ENCODE assay signal across 7 cellular contexts in genomic region chr15:77926296-77926695, GRCh38.
DNase-seq lines count a peak whose midpoint lies in the region; ATAC-seq and TF ChIP-seq lines count a peak whose summit lies in the region.
"Not testable (repeated sequence)": the region's sequence is repeated elsewhere in the genome, so short reads cannot be mapped to it uniquely, and the experiment has no call there.

No MANE protein-coding gene starts in this region.

- peak; percentile 9 for DNase-seq in activated naive CD8-positive, alpha-beta T cell treated with anti-CD3 and anti-CD28 coated beads, Interleukin-2, amount 10 ng/mL, durations not matched to agents 7 days and 5 days
- DNase-seq in endodermal cell (peak; percentile 45), posterior vena cava (ENCODE audit: low spot score) (peak; percentile 58), type B pancreatic cell (ENCODE audit: extremely low spot score, unreplicated experiment) (peak; percentile 52), upper lobe of right lung (peak; percentile 40)

- not testable (repeated sequence) for H3K36me3 ChIP-seq in ES-I3 (ENCODE audit: insufficient read depth, low read length); endodermal cell (ENCODE audit: control insufficient read depth, insufficient read depth, low read length); iPS-15b (ENCODE audit: control insufficient read depth, insufficient read depth, low read length); upper lobe of right lung

- not testable (repeated sequence) for H3K4me1 ChIP-seq in ES-I3 (ENCODE audit: insufficient read depth, low read length); endodermal cell (ENCODE audit: control insufficient read depth, insufficient read depth, low read length); iPS-15b (ENCODE audit: control insufficient read depth, insufficient read depth, low read length); upper lobe of right lung

- not testable (repeated sequence) for H3K9me3 ChIP-seq in ES-I3 (ENCODE audit: control insufficient read depth, insufficient read depth, low read length); endodermal cell (ENCODE audit: control insufficient read depth, low read length); iPS-15b (ENCODE audit: control insufficient read depth, insufficient read depth, low read length); upper lobe of right lung

- 95 to 100% methylated on average over 1 to 9 of the region's 10 CpGs for WGBS in endodermal cell (ENCODE audit: insufficient coverage in 1 of 2, insufficient read length in 1 of 2), 2 experiments

- H3K36me3 Mint-ChIP-seq in activated naive CD8-positive, alpha-beta T cell treated with anti-CD3 and anti-CD28 coated beads, Interleukin-2, amount 10 ng/mL, durations not matched to agents 7 days and 5 days; endodermal cell (ENCODE audit: low read depth); type B pancreatic cell: not testable (repeated sequence)

- ATAC-seq in activated naive CD8-positive, alpha-beta T cell treated with anti-CD3 and anti-CD28 coated beads, Interleukin-2, amount 10 ng/mL, durations not matched to agents 7 days and 5 days (ENCODE audit: low read depth); upper lobe of right lung: not testable (repeated sequence)

- H3K27me3 Mint-ChIP-seq in activated naive CD8-positive, alpha-beta T cell treated with anti-CD3 and anti-CD28 coated beads, Interleukin-2, amount 10 ng/mL, durations not matched to agents 7 days and 5 days; endodermal cell (ENCODE audit: insufficient read depth); type B pancreatic cell: not testable (repeated sequence)

- not testable (repeated sequence) for H3K27ac Mint-ChIP-seq in activated naive CD8-positive, alpha-beta T cell treated with anti-CD3 and anti-CD28 coated beads, Interleukin-2, amount 10 ng/mL, durations not matched to agents 7 days and 5 days; endodermal cell; type B pancreatic cell

- POLR2A ChIA-PET in activated naive CD8-positive, alpha-beta T cell treated with anti-CD3 and anti-CD28 coated beads, Interleukin-2, amount 10 ng/mL, durations not matched to agents 7 days and 5 days (lab: Charles Lee) = not testable (repeated sequence)

- peak overlapping the region; percentile 38; the same call in 1 of the 2 replicates for H3K9ac ChIP-seq in ES-I3 (ENCODE audit: low read depth, low read length)
- not testable (repeated sequence) for H3K9ac ChIP-seq in endodermal cell (ENCODE audit: extremely low read depth, low read length, poor library complexity, severe bottlenecking); iPS-15b (ENCODE audit: low read depth, low read length)

- not testable (repeated sequence) for TF ChIP-seq CTCF in endodermal cell (conservative IDR thresholded peaks at IDR 0.05); type B pancreatic cell (conservative IDR thresholded peaks at IDR 0.05); upper lobe of right lung (IDR thresholded peaks at IDR 0.05)

- intact Hi-C loops in posterior vena cava (cut with DNase I); upper lobe of right lung (cut with DNase I): not testable (repeated sequence)

- not testable (repeated sequence) for H3K4me1 Mint-ChIP-seq in activated naive CD8-positive, alpha-beta T cell treated with anti-CD3 and anti-CD28 coated beads, Interleukin-2, amount 10 ng/mL, durations not matched to agents 7 days and 5 days; endodermal cell
- H3K4me1 Mint-ChIP-seq in type B pancreatic cell (ENCODE audit: unreplicated experiment) = peaks cover 11% of the 10 kb centered on the region

- H3K27ac ChIP-seq in endodermal cell (ENCODE audit: low read depth, low read length); upper lobe of right lung: not testable (repeated sequence)

- not testable (repeated sequence) for H3K9me3 Mint-ChIP-seq in activated naive CD8-positive, alpha-beta T cell treated with anti-CD3 and anti-CD28 coated beads, Interleukin-2, amount 10 ng/mL, durations not matched to agents 7 days and 5 days; endodermal cell; type B pancreatic cell

- H3K27me3 ChIP-seq in endodermal cell (ENCODE audit: control insufficient read depth, insufficient read depth, low read length, poor library complexity, severe bottlenecking); iPS-15b (ENCODE audit: control insufficient read depth, insufficient read depth, low read length); upper lobe of right lung: not testable (repeated sequence)

- not testable (repeated sequence) for H3K4me3 ChIP-seq in endodermal cell (ENCODE audit: low read length); upper lobe of right lung
- H3K4me3 ChIP-seq in iPS-15b (ENCODE audit: low read depth, low read length) = peak overlapping the region; percentile 18

- not testable (repeated sequence) for H3K4me3 Mint-ChIP-seq in activated naive CD8-positive, alpha-beta T cell treated with anti-CD3 and anti-CD28 coated beads, Interleukin-2, amount 10 ng/mL, durations not matched to agents 7 days and 5 days; endodermal cell; type B pancreatic cell
